Comparison of ENCODE assay signal across 22 cellular contexts in the genomic region with DNA sequence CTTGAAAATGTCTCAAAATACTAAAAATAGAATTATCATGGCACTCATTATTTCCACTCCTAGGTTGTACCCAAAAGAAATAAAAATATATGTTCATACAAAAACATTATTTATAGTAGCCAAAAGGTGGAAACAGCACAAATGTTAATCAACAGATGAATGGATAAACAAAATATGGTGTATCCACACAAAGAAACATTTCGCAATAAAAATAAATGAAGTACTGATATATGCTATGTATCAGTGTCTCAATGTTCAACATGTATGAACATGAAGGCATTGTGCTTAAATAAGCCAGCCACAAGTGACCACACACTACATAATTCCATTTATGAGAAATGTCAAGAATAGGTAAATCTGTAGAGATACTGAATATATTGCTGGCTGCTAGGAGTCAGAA. TPM values are rescaled to one million over a fixed set of nuclear protein-coding genes. Genes with fewer than 3 reads are reported as not detected.
"Had no signal": no experiment of that assay in that cellular context is flagged by ENCODE, and none has a peak within 500 bp of the region (broad histone marks: within the 10 kb centered on the region; RNA-seq: fewer than 3 reads in every experiment).

No MANE protein-coding gene starts in this region.

- H3K27me3 ChIP-seq: MG63, SJCRH30 had no signal

- H3K9me3 ChIP-seq: MG63, SJCRH30 had no signal

- H3K4me1 ChIP-seq: SJCRH30 had no signal

- H3K36me3 ChIP-seq: MG63, SJCRH30 had no signal

- H3K27ac ChIP-seq: RWPE1, SJCRH30 had no signal

- DNase-seq: Karpas-422, KG1, MG63, NCI-H1092, NCI-H1417 treated with DMSO at 0.1 percent for 48 hours, NCI-H146, NCI-H1694 treated with DMSO at 0.1 percent for 48 hours, NCI-H1930, NCI-H2107, NCI-H2227 treated with DMSO at 0.1 percent for 48 hours, NCI-H524, NCI-H526 treated with DMSO at 0.1 percent for 48 hours, NCI-H748 treated with DMSO at 0.1 percent for 48 hours, PC-3, SHP77, SJCRH30 had no signal

- H3K4me3 ChIP-seq: MG63, SJCRH30 had no signal

- ATAC-seq: Panc1, PC-3, SK-N-SH treated with all-trans-retinoic acid at 6 μM for 48 hours had no signal

RNA-seq across cellular contexts. Expression of a gene that starts 40.9 kb away (rescaled TPM):
- total RNA-seq: HT1080; OCI-LY7; PC-3; T-helper 1 cell treated with Interleukin-12 subunit alpha and Interleukin-12 subunit beta and Interleukin-4 antibody, amounts not matched to agents 30 ng/mL and 1 ng/mL, for 36 hours had no signal
